In the genomic region with DNA sequence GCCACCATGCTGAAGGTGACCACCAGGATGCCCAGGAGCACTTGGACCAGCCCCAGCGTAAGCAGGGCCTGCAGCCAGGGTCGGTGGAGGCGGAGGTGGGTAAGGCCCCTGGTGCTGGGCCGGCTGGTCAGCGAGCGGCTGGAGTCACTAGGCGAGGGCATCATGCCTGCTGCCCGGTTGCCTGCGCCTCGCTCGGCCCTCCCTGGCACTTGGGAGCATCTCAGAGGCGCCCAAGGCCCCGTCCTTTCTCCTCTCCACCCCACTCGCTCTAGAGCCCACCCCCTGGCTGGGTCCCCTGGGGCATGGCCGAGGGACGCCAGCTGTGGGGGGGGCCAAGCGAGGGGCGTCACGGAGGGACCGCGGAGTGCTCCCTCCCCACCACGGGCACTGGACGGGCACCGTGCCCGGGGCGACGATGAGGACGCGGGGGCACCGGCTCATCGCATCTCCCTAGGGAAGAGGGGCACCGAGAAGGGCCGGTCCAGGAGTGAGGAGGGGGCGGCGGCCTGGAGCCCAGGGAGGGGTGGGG, we compare ENCODE assay signal across 1 cellular context.
TF ChIP-seq lines count a peak whose summit lies in the region.

No MANE protein-coding gene starts in this region.

TF ChIP-seq in GM23338, 12 proteins besides CTCF, POLR2A, EP300 and RAD21 (continued from another document):
- TF ChIP-seq, protein P1, sequence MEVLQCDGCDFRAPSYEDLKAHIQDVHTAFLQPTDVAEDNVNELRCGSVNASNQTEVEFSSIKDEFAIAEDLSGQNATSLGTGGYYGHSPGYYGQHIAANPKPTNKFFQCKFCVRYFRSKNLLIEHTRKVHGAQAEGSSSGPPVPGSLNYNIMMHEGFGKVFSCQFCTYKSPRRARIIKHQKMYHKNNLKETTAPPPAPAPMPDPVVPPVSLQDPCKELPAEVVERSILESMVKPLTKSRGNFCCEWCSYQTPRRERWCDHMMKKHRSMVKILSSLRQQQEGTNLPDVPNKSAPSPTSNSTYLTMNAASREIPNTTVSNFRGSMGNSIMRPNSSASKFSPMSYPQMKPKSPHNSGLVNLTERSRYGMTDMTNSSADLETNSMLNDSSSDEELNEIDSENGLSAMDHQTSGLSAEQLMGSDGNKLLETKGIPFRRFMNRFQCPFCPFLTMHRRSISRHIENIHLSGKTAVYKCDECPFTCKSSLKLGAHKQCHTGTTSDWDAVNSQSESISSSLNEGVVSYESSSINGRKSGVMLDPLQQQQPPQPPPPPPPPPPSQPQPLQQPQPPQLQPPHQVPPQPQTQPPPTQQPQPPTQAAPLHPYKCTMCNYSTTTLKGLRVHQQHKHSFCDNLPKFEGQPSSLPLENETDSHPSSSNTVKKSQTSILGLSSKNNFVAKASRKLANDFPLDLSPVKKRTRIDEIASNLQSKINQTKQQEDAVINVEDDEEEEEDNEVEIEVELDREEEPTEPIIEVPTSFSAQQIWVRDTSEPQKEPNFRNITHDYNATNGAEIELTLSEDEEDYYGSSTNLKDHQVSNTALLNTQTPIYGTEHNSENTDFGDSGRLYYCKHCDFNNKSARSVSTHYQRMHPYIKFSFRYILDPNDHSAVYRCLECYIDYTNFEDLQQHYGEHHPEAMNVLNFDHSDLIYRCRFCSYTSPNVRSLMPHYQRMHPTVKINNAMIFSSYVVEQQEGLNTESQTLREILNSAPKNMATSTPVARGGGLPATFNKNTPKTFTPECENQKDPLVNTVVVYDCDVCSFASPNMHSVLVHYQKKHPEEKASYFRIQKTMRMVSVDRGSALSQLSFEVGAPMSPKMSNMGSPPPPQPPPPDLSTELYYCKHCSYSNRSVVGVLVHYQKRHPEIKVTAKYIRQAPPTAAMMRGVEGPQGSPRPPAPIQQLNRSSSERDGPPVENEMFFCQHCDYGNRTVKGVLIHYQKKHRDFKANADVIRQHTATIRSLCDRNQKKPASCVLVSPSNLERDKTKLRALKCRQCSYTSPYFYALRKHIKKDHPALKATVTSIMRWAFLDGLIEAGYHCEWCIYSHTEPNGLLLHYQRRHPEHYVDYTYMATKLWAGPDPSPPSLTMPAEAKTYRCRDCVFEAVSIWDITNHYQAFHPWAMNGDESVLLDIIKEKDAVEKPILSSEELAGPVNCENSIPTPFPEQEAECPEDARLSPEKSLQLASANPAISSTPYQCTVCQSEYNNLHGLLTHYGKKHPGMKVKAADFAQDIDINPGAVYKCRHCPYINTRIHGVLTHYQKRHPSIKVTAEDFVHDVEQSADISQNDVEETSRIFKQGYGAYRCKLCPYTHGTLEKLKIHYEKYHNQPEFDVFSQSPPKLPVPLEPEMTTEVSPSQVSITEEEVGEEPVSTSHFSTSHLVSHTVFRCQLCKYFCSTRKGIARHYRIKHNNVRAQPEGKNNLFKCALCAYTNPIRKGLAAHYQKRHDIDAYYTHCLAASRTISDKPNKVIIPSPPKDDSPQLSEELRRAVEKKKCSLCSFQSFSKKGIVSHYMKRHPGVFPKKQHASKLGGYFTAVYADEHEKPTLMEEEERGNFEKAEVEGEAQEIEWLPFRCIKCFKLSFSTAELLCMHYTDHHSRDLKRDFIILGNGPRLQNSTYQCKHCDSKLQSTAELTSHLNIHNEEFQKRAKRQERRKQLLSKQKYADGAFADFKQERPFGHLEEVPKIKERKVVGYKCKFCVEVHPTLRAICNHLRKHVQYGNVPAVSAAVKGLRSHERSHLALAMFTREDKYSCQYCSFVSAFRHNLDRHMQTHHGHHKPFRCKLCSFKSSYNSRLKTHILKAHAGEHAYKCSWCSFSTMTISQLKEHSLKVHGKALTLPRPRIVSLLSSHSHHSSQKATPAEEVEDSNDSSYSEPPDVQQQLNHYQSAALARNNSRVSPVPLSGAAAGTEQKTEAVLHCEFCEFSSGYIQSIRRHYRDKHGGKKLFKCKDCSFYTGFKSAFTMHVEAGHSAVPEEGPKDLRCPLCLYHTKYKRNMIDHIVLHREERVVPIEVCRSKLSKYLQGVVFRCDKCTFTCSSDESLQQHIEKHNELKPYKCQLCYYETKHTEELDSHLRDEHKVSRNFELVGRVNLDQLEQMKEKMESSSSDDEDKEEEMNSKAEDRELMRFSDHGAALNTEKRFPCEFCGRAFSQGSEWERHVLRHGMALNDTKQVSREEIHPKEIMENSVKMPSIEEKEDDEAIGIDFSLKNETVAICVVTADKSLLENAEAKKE (CRISPR knock-in tag; IDR thresholded peaks at IDR 0.05) = no peak
- TF ChIP-seq REST (IDR thresholded peaks at IDR 0.05; ENCODE audit: unreplicated experiment) (no peak), EZH2phosphoT487 (IDR thresholded peaks at IDR 0.05; ENCODE audit: unreplicated experiment) (no peak), POLR2AphosphoS5 (IDR thresholded peaks at IDR 0.05; ENCODE audit: low read depth) (no peak), JUNB (IDR thresholded peaks at IDR 0.05; ENCODE audit: unreplicated experiment) (no peak), ZNF114 (CRISPR knock-in tag; IDR thresholded peaks at IDR 0.05) (no peak), ZNF331 (CRISPR knock-in tag; IDR thresholded peaks at IDR 0.05; ENCODE audit: low read depth) (no peak), CREB1 (CRISPR knock-in tag; IDR thresholded peaks at IDR 0.05; ENCODE audit: low read depth) (no peak)
